ENCODE assay signal across 1 cellular context in genomic region chr20:19973920-19974620, GRCh38.
A peak's percentile ranks its signal among the peaks of the same experiment; 100 is the strongest.
TF ChIP-seq lines count a peak whose summit lies in the region.

No MANE protein-coding gene starts in this region.

TF ChIP-seq in IMR-90, 13 proteins besides CTCF, POLR2A, EP300 and RAD21 (continued from another document):
- TF ChIP-seq RCOR1 (IDR thresholded peaks at IDR 0.05; ENCODE audit: insufficient replicate concordance, low read length) (no peak), CEBPB (IDR thresholded peaks at IDR 0.05; ENCODE audit: low read depth, low read length) (peak; percentile 95), MAZ (IDR thresholded peaks at IDR 0.05; ENCODE audit: borderline replicate concordance, low read depth, low read length) (0 out of 2 replicates have a peak, but pooled peaks have one; percentile 11), BHLHE40 (IDR thresholded peaks at IDR 0.05; ENCODE audit: low read depth, low read length) (no peak)
